16 cellular contexts compared by ENCODE assay signal in genomic region chr19:10694706-10695105, GRCh38. TPM values are rescaled to one million over a fixed set of nuclear protein-coding genes. Genes with fewer than 3 reads are reported as not detected.
DNase-seq lines count a peak whose midpoint lies in the region; ATAC-seq and TF ChIP-seq lines count a peak whose summit lies in the region.
"Had no signal": no experiment of that assay in that cellular context is flagged by ENCODE, and none has a peak within 500 bp of the region (broad histone marks: within the 10 kb centered on the region; RNA-seq: fewer than 3 reads in every experiment).

No MANE protein-coding gene starts in this region.

- no peak overlapping the region for H2BK12ac ChIP-seq in trophoblast cell (ENCODE audit: low read length)

- peaks cover 7% of the 10 kb centered on the region for H3K27me3 Mint-ChIP-seq in activated T-cell treated with anti-CD3 and anti-CD28 coated beads, Interleukin-2, amount 50 U/mL, for 4 hours (ENCODE audit: low read depth)
- H3K27me3 Mint-ChIP-seq in WTC11 (ENCODE audit: low read depth) = peaks cover 5% of the 10 kb centered on the region

- no peak overlapping the region for H4K8ac ChIP-seq in trophoblast cell (ENCODE audit: low read depth, low read length)

- no peak overlapping the region for H4K12ac ChIP-seq in trophoblast cell (ENCODE audit: low read depth, low read length)

- H3K36me3 Mint-ChIP-seq in activated T-cell treated with anti-CD3 and anti-CD28 coated beads, Interleukin-2, amount 50 U/mL, for 4 hours (ENCODE audit: insufficient read depth) = peaks cover 16% of the 10 kb centered on the region
- peaks cover 24% of the 10 kb centered on the region for H3K36me3 Mint-ChIP-seq in WTC11

- no peak overlapping the region for H3K18ac ChIP-seq in trophoblast cell (ENCODE audit: low read length)

- H4K91ac ChIP-seq in trophoblast cell (ENCODE audit: low read depth, low read length) = no peak overlapping the region

- H2AFZ ChIP-seq in trophoblast cell (ENCODE audit: insufficient read depth, low read length, poor library complexity) = no peak overlapping the region

- intact Hi-C loops in aorta (cut with DNase I) = loop anchor here in 1 of 2 donors (5.0 kb wide), 1 partner anchor 112 kb away; no protein-coding TSS in a partner anchor

- TF ChIP-seq CTCF in WTC11 (IDR thresholded peaks at IDR 0.05) = no peak

- H3K9me3 ChIP-seq in HUES64 (ENCODE audit: insufficient read depth, low read depth, low read length) = no peaks in the 10 kb centered on the region
- peaks cover 4% of the 10 kb centered on the region for H3K9me3 ChIP-seq in trophoblast cell (ENCODE audit: insufficient read depth, low read depth, low read length)
- H3K9me3 ChIP-seq in aorta (ENCODE audit: control insufficient read depth, low read length) = no peaks in the 10 kb centered on the region
- H3K9me3 ChIP-seq: SJSA1 had no signal

- peak overlapping the region; percentile 65 for H3K4me2 ChIP-seq in trophoblast cell (ENCODE audit: low read length)

- no peaks in the 10 kb centered on the region for H3K79me1 ChIP-seq in trophoblast cell (ENCODE audit: low read length)

- H3K9ac ChIP-seq in HUES64 (ENCODE audit: low read depth, low read length) (no peak overlapping the region), trophoblast cell (ENCODE audit: low read length) (no peak overlapping the region)

- H3K4me3 ChIP-seq in HUES64 (ENCODE audit: low read length) = no peak overlapping the region
- no peak overlapping the region for H3K4me3 ChIP-seq in trophoblast cell (ENCODE audit: low read depth, low read length)
- H3K4me3 ChIP-seq in aorta (ENCODE audit: low read length in 2 of 2) = no peak overlapping the region
- H3K4me3 ChIP-seq: SJSA1 had no signal

- peaks cover 19% of the 10 kb centered on the region for H3K4me1 Mint-ChIP-seq in activated T-cell treated with anti-CD3 and anti-CD28 coated beads, Interleukin-2, amount 50 U/mL, for 4 hours (ENCODE audit: low read depth)
- H3K4me1 Mint-ChIP-seq in WTC11 = peaks cover 22% of the 10 kb centered on the region

- H2BK120ac ChIP-seq in trophoblast cell (ENCODE audit: insufficient read depth, low read length, poor library complexity) = no peak overlapping the region

- peak overlapping the region; percentile 59 for H3K4me3 Mint-ChIP-seq in activated T-cell treated with anti-CD3 and anti-CD28 coated beads, Interleukin-2, amount 50 U/mL, for 4 hours
- peak overlapping the region; percentile 76 for H3K4me3 Mint-ChIP-seq in WTC11

- H3K9me3 Mint-ChIP-seq in activated T-cell treated with anti-CD3 and anti-CD28 coated beads, Interleukin-2, amount 50 U/mL, for 4 hours = no peaks in the 10 kb centered on the region
- no peaks in the 10 kb centered on the region for H3K9me3 Mint-ChIP-seq in WTC11
- H3K9me3 Mint-ChIP-seq: CD8-positive, alpha-beta T cell had no signal

- H3K79me2 ChIP-seq in trophoblast cell (ENCODE audit: control insufficient read depth, insufficient read depth, low read length, poor library complexity) = no peaks in the 10 kb centered on the region

- H3K36me3 ChIP-seq in HUES64 (ENCODE audit: insufficient read depth, low read length) (peaks cover 30% of the 10 kb centered on the region), trophoblast cell (ENCODE audit: control insufficient read depth in 1 of 2, insufficient read depth in 2 of 2, low read length in 2 of 2) (peaks cover 30% of the 10 kb centered on the region in 2 experiments), aorta (ENCODE audit: control insufficient read depth in 1 of 2, insufficient read depth in 2 of 2, low read length in 1 of 2) (peaks cover 0 to 3% of the 10 kb centered on the region in 2 donors)

- DNase-seq in activated T-cell treated with anti-CD3 and anti-CD28 coated beads, Interleukin-2, amount 50 U/mL, for 4 hours = no peak
- DNase-seq in activated T-cell treated with anti-CD3 and anti-CD28 coated beads, Interleukin-2, amount 50 U/mL, for 48 hours = no peak
- DNase-seq in WTC11 (ENCODE audit: low spot score) (no peak), trophoblast cell (no peak), aorta (no peak)
- DNase-seq: activated CD4-positive, alpha-beta T cell treated with anti-CD3 and anti-CD28 coated beads for 4 hours; activated naive CD4-positive, alpha-beta T cell treated with Interleukin-2 at 50 U/mL for 16 hours; CD8-positive, alpha-beta T cell; cerebellar nuclear complex; NCI-H526; retina; stimulated activated CD4-positive, alpha-beta T cell treated with anti-CD3 and anti-CD28 coated beads, Interleukin-4, amount 100 ng/mL, for 4 hours had no signal

- H3K4ac ChIP-seq in trophoblast cell (ENCODE audit: low read depth, low read length) = no peak overlapping the region

- H3K4me1 ChIP-seq in HUES64 (ENCODE audit: insufficient read depth, low read length) = no peaks in the 10 kb centered on the region
- peaks cover 3 to 4% of the 10 kb centered on the region in 2 experiments for H3K4me1 ChIP-seq in trophoblast cell (ENCODE audit: control insufficient read depth in 1 of 2, insufficient read depth in 2 of 2, low read length in 2 of 2)
- no peaks in the 10 kb centered on the region for H3K4me1 ChIP-seq in aorta (ENCODE audit: control insufficient read depth in 1 of 2, insufficient read depth in 2 of 2, low read length in 2 of 2)

- H3K27me3 ChIP-seq in HUES64 (ENCODE audit: insufficient read depth, low read length) = no peaks in the 10 kb centered on the region
- no peaks in the 10 kb centered on the region for H3K27me3 ChIP-seq in trophoblast cell (ENCODE audit: insufficient read depth, low read length)
- H3K27me3 ChIP-seq in aorta (ENCODE audit: control insufficient read depth in 1 of 2, insufficient read depth in 2 of 2, low read length in 1 of 2) = no peaks in the 10 kb centered on the region
- H3K27me3 ChIP-seq: SJSA1 had no signal

- CTCF ChIA-PET in WTC11 (lab: Charles Lee) = interaction anchor here (0.7 to 3.3 kb wide), 8 partner anchors 23 to 278 kb away, joined by 3 to 26 read pairs (median 8); partner anchors contain the start of genes DNM2 and PDE4A

- H3K14ac ChIP-seq in trophoblast cell (ENCODE audit: low read length) = no peak overlapping the region

- peak overlapping the region; percentile 98 for H3K27ac Mint-ChIP-seq in WTC11
- H3K27ac Mint-ChIP-seq: CD8-positive, alpha-beta T cell had no signal

- no peak overlapping the region for H2BK5ac ChIP-seq in trophoblast cell (ENCODE audit: low read depth, low read length, poor library complexity)

- H2AK5ac ChIP-seq in trophoblast cell (ENCODE audit: low read length) = no peak overlapping the region

- POLR2A ChIA-PET in WTC11 (lab: Charles Lee) = interaction anchor here (0.5 to 2.0 kb wide), 3 partner anchors 19 to 177 kb away, joined by 3 to 6 read pairs (median 5); partner anchors contain the start of gene S1PR5

- no peak overlapping the region for H3K23ac ChIP-seq in trophoblast cell (ENCODE audit: low read length)

- ATAC-seq in activated T-cell treated with anti-CD3 and anti-CD28 coated beads, Interleukin-2, amount 50 U/mL, for 4 hours = no peak
- ATAC-seq in WTC11 (no peak), GM18861 (IDR thresholded peaks at IDR 0.05; ENCODE audit: unreplicated experiment) (no peak), GM19328 (IDR thresholded peaks at IDR 0.05; ENCODE audit: unreplicated experiment) (no peak), aorta (ENCODE audit: low FRiP score) (no peak)
- ATAC-seq: CD8-positive, alpha-beta T cell had no signal

- H3K27ac ChIP-seq in HUES64 (ENCODE audit: low read depth, low read length) (peak overlapping the region; percentile 73; the same call in 1 of the 2 replicates), trophoblast cell (ENCODE audit: low read depth, low read length) (no peak overlapping the region), aorta (ENCODE audit: low read depth in 1 of 2, low read length in 2 of 2) (no peak overlapping the region)
- H3K27ac ChIP-seq: SJSA1 had no signal

- 71% methylated on average over 9 of the region's 9 CpGs for WGBS in HUES64
- WGBS in trophoblast cell (ENCODE audit: extremely low coverage, insufficient coverage, insufficient read length) = no CpG with 5 or more reads among the region's 9 CpGs
- WGBS in aorta, 2 donors = 34 to 37% methylated on average over 9 of the region's 9 CpGs

TF ChIP-seq in WTC11, 78 proteins besides CTCF, POLR2A, EP300 and RAD21 (continues in another document):
- TF ChIP-seq TEAD4 (CRISPR knock-in tag; IDR thresholded peaks at IDR 0.05) (no peak), NFYB (CRISPR knock-in tag; conservative IDR thresholded peaks at IDR 0.05; ENCODE audit: low read depth) (no peak), NFE2L1 (CRISPR knock-in tag; IDR thresholded peaks at IDR 0.05) (no peak)

RNA-seq across cellular contexts. Expression of gene QTRT1, which starts 6.5 kb away (rescaled TPM):
- 100 to 1,000 TPM; 117 to 122 (median 120) TPM for total RNA-seq in activated T-cell treated with anti-CD3 and anti-CD28 coated beads, Interleukin-2, amount 50 U/mL, for 4 hours
- 35.8 TPM for polyA plus RNA-seq in HUES64 (2013, experiment 1 of 2)
- polyA plus RNA-seq in HUES64 (2013, experiment 2 of 2) = 30.4 TPM
- total RNA-seq in WTC11 (2021) = 67.6 to 72.6 TPM (median 69.6 TPM) in 3 replicates
- polyA plus RNA-seq in trophoblast cell (2013) = 8.4 and 8.7 TPM in 2 replicates
- 10 to 100 TPM; 25.0 to 31.5 TPM for total RNA-seq in aorta
- polyA plus RNA-seq in aorta = 100 to 1,000 TPM in 1 of 2 donors, 10 to 100 TPM in 1; 54.2 to 243 TPM

RNA-seq across cellular contexts. Expression of gene DNM2, which starts 23.2 kb away (rescaled TPM):
- total RNA-seq in activated T-cell treated with anti-CD3 and anti-CD28 coated beads, Interleukin-2, amount 50 U/mL, for 4 hours = 100 to 1,000 TPM; 152 to 161 (median 158) TPM
- polyA plus RNA-seq in HUES64 (2013, experiment 1 of 2) = 70.7 TPM
- polyA plus RNA-seq in HUES64 (2013, experiment 2 of 2) = 67.0 TPM
- total RNA-seq in WTC11 (2021) = 120 to 131 TPM (median 123 TPM) in 3 replicates
- polyA plus RNA-seq in trophoblast cell (2013) = 95.3 and 98.4 TPM in 2 replicates
- 100 to 1,000 TPM; 118 to 160 TPM for total RNA-seq in aorta
- 10 to 100 TPM; 51.7 to 89.7 TPM for polyA plus RNA-seq in aorta

RNA-seq across cellular contexts. Expression of gene ILF3, which starts 40.6 kb away (rescaled TPM):
- total RNA-seq in activated T-cell treated with anti-CD3 and anti-CD28 coated beads, Interleukin-2, amount 50 U/mL, for 4 hours = 100 to 1,000 TPM; 651 to 686 (median 684) TPM
- 346 TPM for polyA plus RNA-seq in HUES64 (2013, experiment 1 of 2)
- polyA plus RNA-seq in HUES64 (2013, experiment 2 of 2) = 330 TPM
- total RNA-seq in WTC11 (2021) = 626 to 659 TPM (median 656 TPM) in 3 replicates
- 200 and 209 TPM in 2 replicates for polyA plus RNA-seq in trophoblast cell (2013)
- 100 to 1,000 TPM; 168 to 190 TPM for total RNA-seq in aorta
- polyA plus RNA-seq in aorta = 100 to 1,000 TPM in 1 of 2 donors, 10 to 100 TPM in 1; 40.2 to 111 TPM
